ENCODE assay signal across 3 cellular contexts in the genomic region with DNA sequence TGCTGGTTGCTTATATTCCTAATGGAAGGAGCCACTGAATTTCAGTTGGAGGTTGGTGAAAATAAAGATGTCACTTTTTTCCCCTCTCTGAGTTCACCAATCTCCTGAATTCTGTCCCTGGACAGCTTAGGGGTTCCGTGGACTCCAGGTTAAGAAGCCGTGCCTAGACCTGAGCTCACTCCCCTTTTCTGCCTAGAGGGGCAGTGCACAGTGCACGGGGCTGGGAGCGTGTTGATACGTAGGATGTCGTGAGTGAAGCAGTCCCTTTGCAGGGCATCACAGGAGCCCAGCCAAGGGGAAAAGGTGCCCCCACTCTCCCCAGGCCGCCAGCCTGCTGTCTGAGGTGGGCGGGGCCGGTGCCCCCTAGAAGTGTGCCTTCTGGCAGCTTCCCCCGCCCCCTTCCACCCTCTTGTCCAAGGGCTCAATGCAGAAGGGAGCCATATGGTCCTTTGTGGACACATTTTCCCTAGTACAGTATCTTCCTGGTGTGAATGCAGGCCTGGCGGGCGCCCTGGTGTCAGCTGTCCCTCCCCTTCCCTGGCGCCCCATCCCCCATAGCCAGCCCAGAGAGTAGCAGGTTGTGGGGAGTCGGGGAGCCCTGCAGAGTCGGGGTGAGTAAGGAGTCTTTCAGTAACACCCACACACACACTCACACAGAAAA.
TF ChIP-seq lines count a peak whose summit lies in the region.

No MANE protein-coding gene starts in this region.

TF ChIP-seq in SK-N-SH, 30 proteins besides CTCF, POLR2A, EP300 and RAD21 (continues in another document):
- no peak for TF ChIP-seq POLR2AphosphoS5 (IDR thresholded peaks at IDR 0.05; ENCODE audit: low read depth, low read length)
- no peak for TF ChIP-seq MEF2A (IDR thresholded peaks at IDR 0.05; ENCODE audit: borderline replicate concordance, low read depth)
- TF ChIP-seq, protein P1, sequence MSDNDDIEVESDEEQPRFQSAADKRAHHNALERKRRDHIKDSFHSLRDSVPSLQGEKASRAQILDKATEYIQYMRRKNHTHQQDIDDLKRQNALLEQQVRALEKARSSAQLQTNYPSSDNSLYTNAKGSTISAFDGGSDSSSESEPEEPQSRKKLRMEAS (IDR thresholded peaks at IDR 0.05; ENCODE audit: low read depth): no peak
- no peak for TF ChIP-seq SIN3A (IDR thresholded peaks at IDR 0.05; ENCODE audit: borderline replicate concordance, low read depth, low read length)
- TF ChIP-seq GABPA (IDR thresholded peaks at IDR 0.05; ENCODE audit: low read depth): no peak
- no peak for TF ChIP-seq NFIC (IDR thresholded peaks at IDR 0.05; ENCODE audit: borderline replicate concordance)
- no peak for TF ChIP-seq ELF1 (IDR thresholded peaks at IDR 0.05)
- TF ChIP-seq TEAD4 (IDR thresholded peaks at IDR 0.05; ENCODE audit: borderline replicate concordance, insufficient read depth): no peak
- TF ChIP-seq RXRA (IDR thresholded peaks at IDR 0.05; ENCODE audit: borderline replicate concordance, low read depth): no peak
- no peak for TF ChIP-seq TAF1 (IDR thresholded peaks at IDR 0.05; ENCODE audit: borderline replicate concordance, low read depth, low read length)
- no peak for TF ChIP-seq FOSL2 (IDR thresholded peaks at IDR 0.05; ENCODE audit: borderline replicate concordance, low read depth)
- TF ChIP-seq, protein P2, sequence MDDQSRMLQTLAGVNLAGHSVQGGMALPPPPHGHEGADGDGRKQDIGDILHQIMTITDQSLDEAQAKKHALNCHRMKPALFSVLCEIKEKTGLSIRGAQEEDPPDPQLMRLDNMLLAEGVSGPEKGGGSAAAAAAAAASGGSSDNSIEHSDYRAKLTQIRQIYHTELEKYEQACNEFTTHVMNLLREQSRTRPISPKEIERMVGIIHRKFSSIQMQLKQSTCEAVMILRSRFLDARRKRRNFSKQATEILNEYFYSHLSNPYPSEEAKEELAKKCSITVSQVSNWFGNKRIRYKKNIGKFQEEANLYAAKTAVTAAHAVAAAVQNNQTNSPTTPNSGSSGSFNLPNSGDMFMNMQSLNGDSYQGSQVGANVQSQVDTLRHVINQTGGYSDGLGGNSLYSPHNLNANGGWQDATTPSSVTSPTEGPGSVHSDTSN (IDR thresholded peaks at IDR 0.05): no peak
- no peak for TF ChIP-seq RCOR1 (IDR thresholded peaks at IDR 0.05; ENCODE audit: low read length)
- TF ChIP-seq, protein P3, sequence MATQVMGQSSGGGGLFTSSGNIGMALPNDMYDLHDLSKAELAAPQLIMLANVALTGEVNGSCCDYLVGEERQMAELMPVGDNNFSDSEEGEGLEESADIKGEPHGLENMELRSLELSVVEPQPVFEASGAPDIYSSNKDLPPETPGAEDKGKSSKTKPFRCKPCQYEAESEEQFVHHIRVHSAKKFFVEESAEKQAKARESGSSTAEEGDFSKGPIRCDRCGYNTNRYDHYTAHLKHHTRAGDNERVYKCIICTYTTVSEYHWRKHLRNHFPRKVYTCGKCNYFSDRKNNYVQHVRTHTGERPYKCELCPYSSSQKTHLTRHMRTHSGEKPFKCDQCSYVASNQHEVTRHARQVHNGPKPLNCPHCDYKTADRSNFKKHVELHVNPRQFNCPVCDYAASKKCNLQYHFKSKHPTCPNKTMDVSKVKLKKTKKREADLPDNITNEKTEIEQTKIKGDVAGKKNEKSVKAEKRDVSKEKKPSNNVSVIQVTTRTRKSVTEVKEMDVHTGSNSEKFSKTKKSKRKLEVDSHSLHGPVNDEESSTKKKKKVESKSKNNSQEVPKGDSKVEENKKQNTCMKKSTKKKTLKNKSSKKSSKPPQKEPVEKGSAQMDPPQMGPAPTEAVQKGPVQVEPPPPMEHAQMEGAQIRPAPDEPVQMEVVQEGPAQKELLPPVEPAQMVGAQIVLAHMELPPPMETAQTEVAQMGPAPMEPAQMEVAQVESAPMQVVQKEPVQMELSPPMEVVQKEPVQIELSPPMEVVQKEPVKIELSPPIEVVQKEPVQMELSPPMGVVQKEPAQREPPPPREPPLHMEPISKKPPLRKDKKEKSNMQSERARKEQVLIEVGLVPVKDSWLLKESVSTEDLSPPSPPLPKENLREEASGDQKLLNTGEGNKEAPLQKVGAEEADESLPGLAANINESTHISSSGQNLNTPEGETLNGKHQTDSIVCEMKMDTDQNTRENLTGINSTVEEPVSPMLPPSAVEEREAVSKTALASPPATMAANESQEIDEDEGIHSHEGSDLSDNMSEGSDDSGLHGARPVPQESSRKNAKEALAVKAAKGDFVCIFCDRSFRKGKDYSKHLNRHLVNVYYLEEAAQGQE (IDR thresholded peaks at IDR 0.05; ENCODE audit: low read depth, low read length): no peak

TF ChIP-seq in SK-N-SH treated with all-trans-retinoic acid at 6 μM for 48 hours, 23 proteins besides CTCF, POLR2A, EP300 and RAD21:
- no peak for TF ChIP-seq GLIS3 (CRISPR knock-in tag; IDR thresholded peaks at IDR 0.05)
- TF ChIP-seq ZNF565 (CRISPR knock-in tag; conservative IDR thresholded peaks at IDR 0.05; ENCODE audit: low read depth): no peak
- no peak for TF ChIP-seq ZFP3 (CRISPR knock-in tag; IDR thresholded peaks at IDR 0.05)
- TF ChIP-seq, protein P4, sequence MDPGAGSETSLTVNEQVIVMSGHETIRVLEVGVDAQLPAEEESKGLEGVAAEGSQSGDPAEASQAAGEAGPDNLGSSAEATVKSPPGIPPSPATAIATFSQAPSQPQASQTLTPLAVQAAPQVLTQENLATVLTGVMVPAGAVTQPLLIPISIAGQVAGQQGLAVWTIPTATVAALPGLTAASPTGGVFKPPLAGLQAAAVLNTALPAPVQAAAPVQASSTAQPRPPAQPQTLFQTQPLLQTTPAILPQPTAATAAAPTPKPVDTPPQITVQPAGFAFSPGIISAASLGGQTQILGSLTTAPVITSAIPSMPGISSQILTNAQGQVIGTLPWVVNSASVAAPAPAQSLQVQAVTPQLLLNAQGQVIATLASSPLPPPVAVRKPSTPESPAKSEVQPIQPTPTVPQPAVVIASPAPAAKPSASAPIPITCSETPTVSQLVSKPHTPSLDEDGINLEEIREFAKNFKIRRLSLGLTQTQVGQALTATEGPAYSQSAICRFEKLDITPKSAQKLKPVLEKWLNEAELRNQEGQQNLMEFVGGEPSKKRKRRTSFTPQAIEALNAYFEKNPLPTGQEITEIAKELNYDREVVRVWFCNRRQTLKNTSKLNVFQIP (CRISPR knock-in tag; IDR thresholded peaks at IDR 0.05; ENCODE audit: borderline replicate concordance, low read depth): no peak
- no peak for TF ChIP-seq OSR1 (CRISPR knock-in tag; IDR thresholded peaks at IDR 0.05)
- TF ChIP-seq, protein P5, sequence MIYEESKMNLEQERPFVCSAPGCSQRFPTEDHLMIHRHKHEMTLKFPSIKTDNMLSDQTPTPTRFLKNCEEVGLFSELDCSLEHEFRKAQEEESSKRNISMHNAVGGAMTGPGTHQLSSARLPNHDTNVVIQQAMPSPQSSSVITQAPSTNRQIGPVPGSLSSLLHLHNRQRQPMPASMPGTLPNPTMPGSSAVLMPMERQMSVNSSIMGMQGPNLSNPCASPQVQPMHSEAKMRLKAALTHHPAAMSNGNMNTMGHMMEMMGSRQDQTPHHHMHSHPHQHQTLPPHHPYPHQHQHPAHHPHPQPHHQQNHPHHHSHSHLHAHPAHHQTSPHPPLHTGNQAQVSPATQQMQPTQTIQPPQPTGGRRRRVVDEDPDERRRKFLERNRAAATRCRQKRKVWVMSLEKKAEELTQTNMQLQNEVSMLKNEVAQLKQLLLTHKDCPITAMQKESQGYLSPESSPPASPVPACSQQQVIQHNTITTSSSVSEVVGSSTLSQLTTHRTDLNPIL (CRISPR knock-in tag; IDR thresholded peaks at IDR 0.05; ENCODE audit: low read depth): no peak
- TF ChIP-seq BACH2 (CRISPR knock-in tag; IDR thresholded peaks at IDR 0.05; ENCODE audit: borderline replicate concordance): no peak
- TF ChIP-seq PPARA (CRISPR knock-in tag; IDR thresholded peaks at IDR 0.05; ENCODE audit: borderline replicate concordance): no peak
- TF ChIP-seq TCF4 (CRISPR knock-in tag; IDR thresholded peaks at IDR 0.05; ENCODE audit: borderline replicate concordance): no peak
- TF ChIP-seq CSDC2 (CRISPR knock-in tag; IDR thresholded peaks at IDR 0.05): no peak

TF ChIP-seq in H1, 55 proteins besides CTCF, POLR2A, EP300 and RAD21:
- TF ChIP-seq CBX8 (IDR thresholded peaks at IDR 0.05; ENCODE audit: borderline replicate concordance, low read depth, low read length): no peak
- TF ChIP-seq CREB1 (IDR thresholded peaks at IDR 0.05): no peak
- no peak for TF ChIP-seq KDM4A (IDR thresholded peaks at IDR 0.05; ENCODE audit: low read depth, low read length, severe bottlenecking)
- TF ChIP-seq RXRA (IDR thresholded peaks at IDR 0.05; ENCODE audit: insufficient read depth, low read depth, low read length): no peak
- no peak for TF ChIP-seq RFX5 (IDR thresholded peaks at IDR 0.05; ENCODE audit: borderline replicate concordance, low read depth, low read length)
- TF ChIP-seq CHD2 (IDR thresholded peaks at IDR 0.05; ENCODE audit: low read length): no peak
- TF ChIP-seq POLR2AphosphoS5 (IDR thresholded peaks at IDR 0.05; ENCODE audit: low read depth, low read length): no peak
- TF ChIP-seq BACH1 (IDR thresholded peaks at IDR 0.05; ENCODE audit: low read length): no peak
- TF ChIP-seq, protein P1 (IDR thresholded peaks at IDR 0.05): no peak
- no peak for TF ChIP-seq POU5F1 (IDR thresholded peaks at IDR 0.05; ENCODE audit: low read depth, low read length)
- TF ChIP-seq, protein P6, sequence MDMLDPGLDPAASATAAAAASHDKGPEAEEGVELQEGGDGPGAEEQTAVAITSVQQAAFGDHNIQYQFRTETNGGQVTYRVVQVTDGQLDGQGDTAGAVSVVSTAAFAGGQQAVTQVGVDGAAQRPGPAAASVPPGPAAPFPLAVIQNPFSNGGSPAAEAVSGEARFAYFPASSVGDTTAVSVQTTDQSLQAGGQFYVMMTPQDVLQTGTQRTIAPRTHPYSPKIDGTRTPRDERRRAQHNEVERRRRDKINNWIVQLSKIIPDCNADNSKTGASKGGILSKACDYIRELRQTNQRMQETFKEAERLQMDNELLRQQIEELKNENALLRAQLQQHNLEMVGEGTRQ (IDR thresholded peaks at IDR 0.05; ENCODE audit: low read length): no peak
- TF ChIP-seq SAP30 (IDR thresholded peaks at IDR 0.05; ENCODE audit: insufficient read depth, insufficient replicate concordance, low read length): no peak
- no peak for TF ChIP-seq CEBPB (IDR thresholded peaks at IDR 0.05; ENCODE audit: low read depth, low read length)
- TF ChIP-seq GABPA (IDR thresholded peaks at IDR 0.05; ENCODE audit: borderline replicate concordance, insufficient read depth, low read length): no peak
- TF ChIP-seq SIN3A (conservative IDR thresholded peaks at IDR 0.05 in 1 of 2, IDR thresholded peaks at IDR 0.05 in 1 of 2; ENCODE audit: low read depth in 1 of 2, low read length in 2 of 2): no peak
- no peak for TF ChIP-seq TAF7 (optimal IDR thresholded peaks at IDR 0.05; ENCODE audit: borderline replicate concordance, low read depth, low read length)
- no peak for TF ChIP-seq SP2 (IDR thresholded peaks at IDR 0.05; ENCODE audit: low read length)
